12 cellular contexts compared by ENCODE assay signal in the genomic region with DNA sequence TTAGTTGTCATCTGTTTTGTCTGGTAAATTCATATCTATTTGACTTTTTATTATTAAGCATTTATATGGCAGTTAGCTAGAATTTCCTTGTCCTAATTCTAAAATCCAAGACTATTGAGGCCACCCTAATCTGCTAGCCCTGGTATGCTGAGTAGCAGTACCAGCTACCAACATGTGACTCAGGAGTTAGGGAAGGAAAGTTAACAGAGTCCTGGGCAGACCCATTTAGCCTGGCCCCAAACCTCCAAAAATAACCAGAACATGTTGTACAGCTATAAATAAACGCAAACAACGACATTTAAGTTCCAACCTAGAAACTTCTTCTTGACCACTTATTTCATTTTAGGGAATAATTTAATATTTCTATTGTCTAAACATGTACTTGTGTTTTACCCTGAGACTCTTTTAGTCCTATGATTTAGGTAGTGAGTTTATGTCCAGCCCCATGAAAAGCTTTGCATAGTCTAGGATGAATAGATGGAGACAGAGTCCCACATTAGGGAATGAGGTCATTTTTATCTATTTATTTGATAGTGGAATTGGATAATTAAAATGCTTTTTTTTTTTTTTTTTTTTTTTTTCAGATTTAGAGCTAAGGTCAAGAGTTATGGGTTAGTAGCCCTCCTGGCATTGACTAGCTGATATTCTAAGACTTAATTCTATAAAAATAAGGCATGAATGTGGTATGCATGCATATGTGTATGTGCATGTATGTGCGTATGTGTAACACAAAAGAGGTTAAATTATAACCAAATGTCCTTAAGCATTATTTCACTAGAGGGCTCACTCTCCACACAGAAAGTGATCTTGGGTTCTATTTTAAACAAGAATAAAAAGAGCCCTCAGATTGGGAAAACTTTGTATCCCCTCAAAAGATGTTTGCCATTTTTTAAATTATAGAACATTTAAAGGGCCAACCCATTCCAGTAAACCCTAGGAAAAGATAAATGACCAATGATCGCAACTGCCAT.
DNase-seq lines count a peak whose midpoint lies in the region; ATAC-seq, FAIRE-seq and TF ChIP-seq lines count a peak whose summit lies in the region.
"Had no signal": no experiment of that assay in that cellular context is flagged by ENCODE, and none has a peak within 500 bp of the region (broad histone marks: within the 10 kb centered on the region; RNA-seq: fewer than 3 reads in every experiment).

No MANE protein-coding gene starts in this region.

- TF ChIP-seq EP300 in A549 (IDR thresholded peaks at IDR 0.05), result no peak

- H2BK5ac ChIP-seq in mesenchymal stem cell (ENCODE audit: low read depth, low read length, poor library complexity, severe bottlenecking), result no peak overlapping the region

- no peaks in the 10 kb centered on the region for H3K4me1 Mint-ChIP-seq in activated T-helper 1 cell treated with anti-CD3 and anti-CD28 coated beads, Interleukin-12 subunit alpha, Interleukin-12 subunit beta, Interleukin-2, Interleukin-4 antibody, amounts not matched to agents 30 ng/mL and 10 ng/mL and 1 ng/mL, durations not matched to agents 14 hours and 24 hours and 36 hours (ENCODE audit: low read depth)
- no peaks in the 10 kb centered on the region for H3K4me1 Mint-ChIP-seq in activated T-cell treated with anti-CD3 and anti-CD28 coated beads, Interleukin-2, amount 50 U/mL, for 4 hours (ENCODE audit: low read depth)

- peak; percentile 65 to 67 for TF ChIP-seq RAD21 in A549 (conservative IDR thresholded peaks at IDR 0.05 in 1 of 2, IDR thresholded peaks at IDR 0.05 in 1 of 2)

- H3K9me3 ChIP-seq in A549 (no peaks in the 10 kb centered on the region), mesenchymal stem cell (ENCODE audit: control insufficient read depth, low read length) (no peaks in the 10 kb centered on the region)

- no peak overlapping the region for H3K23ac ChIP-seq in mesenchymal stem cell (ENCODE audit: low read length in 2 of 2)

- H4K91ac ChIP-seq in mesenchymal stem cell (ENCODE audit: low read length), result no peak overlapping the region

- H3K27me3 ChIP-seq in mesenchymal stem cell (ENCODE audit: control insufficient read depth in 1 of 2, insufficient read depth in 1 of 2, low read length in 2 of 2), result no peaks in the 10 kb centered on the region

- no peak overlapping the region for H2BK12ac ChIP-seq in mesenchymal stem cell (ENCODE audit: low read length in 2 of 2)

- ATAC-seq in A549 (peak in 1 of 2 experiments; percentile 38; a peak in 1 of 6 replicates), GM18502 (IDR thresholded peaks at IDR 0.05; ENCODE audit: poor library complexity, unreplicated experiment) (no peak)
- ATAC-seq in activated T-cell treated with anti-CD3 and anti-CD28 coated beads, Interleukin-2, amount 50 U/mL, for 4 hours, result no peak

- peaks cover 8% of the 10 kb centered on the region for H3K27me3 Mint-ChIP-seq in activated T-helper 1 cell treated with anti-CD3 and anti-CD28 coated beads, Interleukin-12 subunit alpha, Interleukin-12 subunit beta, Interleukin-2, Interleukin-4 antibody, amounts not matched to agents 30 ng/mL and 10 ng/mL and 1 ng/mL, durations not matched to agents 14 hours and 24 hours and 36 hours (ENCODE audit: insufficient read depth)
- no peaks in the 10 kb centered on the region for H3K27me3 Mint-ChIP-seq in activated T-cell treated with anti-CD3 and anti-CD28 coated beads, Interleukin-2, amount 50 U/mL, for 4 hours (ENCODE audit: low read depth)
- H3K27me3 Mint-ChIP-seq: CD4-positive, alpha-beta T cell had no signal

- H3K27ac ChIP-seq in A549, result no peak overlapping the region
- peak overlapping the region; percentile 89 for H3K27ac ChIP-seq in coronary artery
- no peak overlapping the region for H3K27ac ChIP-seq in mesenchymal stem cell (ENCODE audit: low read length, poor library complexity, severe bottlenecking)

- H2BK15ac ChIP-seq in mesenchymal stem cell (ENCODE audit: low read depth, poor library complexity, severe bottlenecking), result no peak overlapping the region

- no peak overlapping the region for H3K18ac ChIP-seq in mesenchymal stem cell (ENCODE audit: low read depth in 1 of 2, low read length in 2 of 2)

- H3K4me1 ChIP-seq in A549 (0 out of 3 replicates have a peak, but pooled peaks cover 2% of the 10 kb centered on the region), mesenchymal stem cell (ENCODE audit: control insufficient read depth, insufficient read depth, low read depth, low read length) (no peaks in the 10 kb centered on the region)

- POLR2A ChIA-PET in A549 (lab: Yijun Ruan, JAX), result no interaction called here

- no peaks in the 10 kb centered on the region for H3K36me3 Mint-ChIP-seq in activated T-helper 1 cell treated with anti-CD3 and anti-CD28 coated beads, Interleukin-12 subunit alpha, Interleukin-12 subunit beta, Interleukin-2, Interleukin-4 antibody, amounts not matched to agents 30 ng/mL and 10 ng/mL and 1 ng/mL, durations not matched to agents 14 hours and 24 hours and 36 hours (ENCODE audit: low read depth)
- no peaks in the 10 kb centered on the region for H3K36me3 Mint-ChIP-seq in activated T-cell treated with anti-CD3 and anti-CD28 coated beads, Interleukin-2, amount 50 U/mL, for 4 hours (ENCODE audit: insufficient read depth)

- no peak for FAIRE-seq in A549 (lab: Jason Lieb, UNC)
- FAIRE-seq: urothelium cell line had no signal

- H3K79me1 ChIP-seq in mesenchymal stem cell (replicated peaks; ENCODE audit: low read length, poor library complexity, severe bottlenecking), result no peaks in the 10 kb centered on the region

- no peak overlapping the region for H2BK120ac ChIP-seq in mesenchymal stem cell (ENCODE audit: low read depth, low read length)

- TF ChIP-seq POLR2A in A549 (IDR thresholded peaks at IDR 0.05; ENCODE audit: low read length), result no peak

- peaks cover 0 to 82% of the 10 kb centered on the region in 2 experiments for H3K36me3 ChIP-seq in mesenchymal stem cell (ENCODE audit: control insufficient read depth in 1 of 2, insufficient read depth in 2 of 2, low read depth in 1 of 2, low read length in 2 of 2)

- CTCF ChIA-PET in A549 (lab: Yijun Ruan, JAX), result interaction anchor here (0.6 to 2.4 kb wide), 9 partner anchors 13 to 506 kb away, joined by 3 to 17 read pairs (median 4); no protein-coding TSS in a partner anchor

- no peak overlapping the region for H4K8ac ChIP-seq in mesenchymal stem cell (ENCODE audit: low read length)

- peak overlapping the region; percentile 43 for H3K9ac ChIP-seq in mesenchymal stem cell (ENCODE audit: low read length)

- 41% methylated on average over 4 of the region's 4 CpGs for WGBS in A549 (ENCODE audit: missing lambda C conversion rate)
- no CpG with 5 or more reads among the region's 4 CpGs for WGBS in mesenchymal stem cell

- H3K4me3 ChIP-seq in A549 (no peak overlapping the region), coronary artery (no peak overlapping the region), mesenchymal stem cell (ENCODE audit: insufficient read depth in 1 of 2, low read depth in 1 of 2, low read length in 2 of 2) (no peak overlapping the region)

- no peaks in the 10 kb centered on the region for H3K9me3 Mint-ChIP-seq in activated T-helper 1 cell treated with anti-CD3 and anti-CD28 coated beads, Interleukin-12 subunit alpha, Interleukin-12 subunit beta, Interleukin-2, Interleukin-4 antibody, amounts not matched to agents 30 ng/mL and 10 ng/mL and 1 ng/mL, durations not matched to agents 14 hours and 24 hours and 36 hours
- H3K9me3 Mint-ChIP-seq in activated T-cell treated with anti-CD3 and anti-CD28 coated beads, Interleukin-2, amount 50 U/mL, for 4 hours, result no peaks in the 10 kb centered on the region
- H3K9me3 Mint-ChIP-seq: CD4-positive, alpha-beta T cell had no signal

- no peak overlapping the region for H2AK5ac ChIP-seq in mesenchymal stem cell (ENCODE audit: low read length, severe bottlenecking)

- intact Hi-C loops in activated T-helper 1 cell treated with anti-CD3 and anti-CD28 coated beads, Interleukin-12 subunit alpha, Interleukin-12 subunit beta, Interleukin-2, Interleukin-4 antibody, amounts not matched to agents 30 ng/mL and 10 ng/mL and 1 ng/mL, durations not matched to agents 14 hours and 24 hours and 36 hours (cut with micrococcal nuclease), result no loop called here

- DNase-seq in A549 (ENCODE audit: low read depth in 1 of 2, low spot score in 1 of 2), result peak in 1 of 2 experiments; percentile 41
- peak; percentile 35 for DNase-seq in LHCN-M2 (ENCODE audit: low read depth)
- no peak for DNase-seq in coronary artery (ENCODE audit: low spot score)
- DNase-seq in mesenchymal stem cell, result peak; percentile 34
- DNase-seq in activated T-helper 1 cell treated with anti-CD3 and anti-CD28 coated beads, Interleukin-12 subunit alpha, Interleukin-12 subunit beta, Interleukin-2, Interleukin-4 antibody, amounts not matched to agents 30 ng/mL and 10 ng/mL and 1 ng/mL, durations not matched to agents 14 hours and 24 hours and 36 hours (ENCODE audit: low spot score), result no peak
- no peak for DNase-seq in activated T-cell treated with anti-CD3 and anti-CD28 coated beads, Interleukin-2, amount 50 U/mL, for 4 hours
- DNase-seq in NCI-H2029 (lab: John Stamatoyannopoulos, UW), result no peak
- DNase-seq: CD4-positive, alpha-beta T cell; cerebellar nuclear complex; SHP77 had no signal

- H3K14ac ChIP-seq in mesenchymal stem cell (ENCODE audit: low read length in 2 of 2), result no peak overlapping the region

- TF ChIP-seq CTCF in A549 (IDR thresholded peaks at IDR 0.05), result peak; percentile 51
- TF ChIP-seq CTCF in coronary artery (IDR thresholded peaks at IDR 0.05), result peak; percentile 26

- H3K27ac Mint-ChIP-seq in activated T-helper 1 cell treated with anti-CD3 and anti-CD28 coated beads, Interleukin-12 subunit alpha, Interleukin-12 subunit beta, Interleukin-2, Interleukin-4 antibody, amounts not matched to agents 30 ng/mL and 10 ng/mL and 1 ng/mL, durations not matched to agents 14 hours and 24 hours and 36 hours, result no peak overlapping the region
- H3K27ac Mint-ChIP-seq: CD4-positive, alpha-beta T cell had no signal

- H3K4me2 ChIP-seq in A549, result no peak overlapping the region
- H3K4me2 ChIP-seq in mesenchymal stem cell (ENCODE audit: low read length, poor library complexity, severe bottlenecking), result no peak overlapping the region

- H2AFZ ChIP-seq in mesenchymal stem cell (ENCODE audit: low read depth, low read length), result no peak overlapping the region

- no peak overlapping the region for H3K4me3 Mint-ChIP-seq in activated T-helper 1 cell treated with anti-CD3 and anti-CD28 coated beads, Interleukin-12 subunit alpha, Interleukin-12 subunit beta, Interleukin-2, Interleukin-4 antibody, amounts not matched to agents 30 ng/mL and 10 ng/mL and 1 ng/mL, durations not matched to agents 14 hours and 24 hours and 36 hours
- no peak overlapping the region for H3K4me3 Mint-ChIP-seq in activated T-cell treated with anti-CD3 and anti-CD28 coated beads, Interleukin-2, amount 50 U/mL, for 4 hours
- H3K4me3 Mint-ChIP-seq: CD4-positive, alpha-beta T cell had no signal

- no peak overlapping the region for H3K4ac ChIP-seq in mesenchymal stem cell (ENCODE audit: low read depth in 1 of 2, low read length in 2 of 2)

TF ChIP-seq in A549, 52 proteins besides CTCF, POLR2A, EP300 and RAD21:
- TF ChIP-seq SMC3 (IDR thresholded peaks at IDR 0.05), result peak; percentile 68
- no peak for TF ChIP-seq HOXA7 (CRISPR knock-in tag; IDR thresholded peaks at IDR 0.05)

Comparison
In these comparisons a context has a peak if more than half of its experiments do, and no peak if none do; other contexts are left out.
1. DNase-seq: peak in LHCN-M2 (single experiment) and mesenchymal stem cell (single experiment); none in coronary artery (single experiment), activated T-helper 1 cell treated with anti-CD3 and anti-CD28 coated beads, Interleukin-12 subunit alpha, Interleukin-12 subunit beta, Interleukin-2, Interleukin-4 antibody, amounts not matched to agents 30 ng/mL and 10 ng/mL and 1 ng/mL, durations not matched to agents 14 hours and 24 hours and 36 hours (single experiment), activated T-cell treated with anti-CD3 and anti-CD28 coated beads, Interleukin-2, amount 50 U/mL, for 4 hours (single experiment) and NCI-H2029 (single experiment).
2. H3K27ac ChIP-seq: peak in coronary artery (2 of 2); none in A549 (0 of 2) and mesenchymal stem cell (single experiment).